Comparison of ENCODE assay signal across 8 cellular contexts in genomic region chr17:46818319-46818928, GRCh38. TPM values are rescaled to one million over a fixed set of nuclear protein-coding genes. Genes with fewer than 3 reads are reported as not detected.
DNase-seq lines count a peak whose midpoint lies in the region; ATAC-seq and TF ChIP-seq lines count a peak whose summit lies in the region.

WNT3 (minus strand) TSS chr17:46818692; CDS start chr17:46818597, 95 bp downstream.

- H3K27ac ChIP-seq in A673 (ENCODE audit: low read depth, low read length, poor library complexity, severe bottlenecking), result no peak within 1 kb of the TSS
- no peak within 1 kb of the TSS for H3K27ac ChIP-seq in trophoblast cell (ENCODE audit: low read depth, low read length)

- H3K27me3 ChIP-seq in A673 (replicated peaks; ENCODE audit: insufficient read depth, low read depth, low read length, poor library complexity), result peaks cover 28% of the 10 kb centered on the region
- peaks cover 28% of the 10 kb centered on the region for H3K27me3 ChIP-seq in trophoblast cell (ENCODE audit: insufficient read depth, low read length)

- H2AK5ac ChIP-seq in trophoblast cell (ENCODE audit: low read length), result peak within 1 kb of the TSS; percentile 44

- intact Hi-C loops in A673 (cut with micrococcal nuclease; ENCODE audit: unreplicated experiment), result no loop called here

- H3K4me1 Mint-ChIP-seq in endothelial cell (ENCODE audit: unreplicated experiment), result peaks cover 40% of the 10 kb centered on the region

- H3K36me3 ChIP-seq in A673 (ENCODE audit: insufficient read depth, low read length, poor library complexity, severe bottlenecking) (no peaks in the 10 kb centered on the region), trophoblast cell (ENCODE audit: control insufficient read depth in 1 of 2, insufficient read depth in 2 of 2, low read length in 2 of 2) (no peaks in the 10 kb centered on the region)

- H2BK120ac ChIP-seq in trophoblast cell (ENCODE audit: insufficient read depth, low read length, poor library complexity), result peak within 1 kb of the TSS; percentile 67

- no peak within 1 kb of the TSS for H3K23ac ChIP-seq in trophoblast cell (ENCODE audit: low read length)

- H3K4me2 ChIP-seq in trophoblast cell (ENCODE audit: low read length), result peak within 1 kb of the TSS; percentile 87

- H3K4me3 ChIP-seq in A673 (ENCODE audit: low read depth, low read length, poor library complexity, severe bottlenecking) (peak within 1 kb of the TSS; percentile 31), trophoblast cell (ENCODE audit: low read depth, low read length) (peak within 1 kb of the TSS; percentile 57)

- H2BK12ac ChIP-seq in trophoblast cell (ENCODE audit: low read length), result peak within 1 kb of the TSS; percentile 81

- H4K12ac ChIP-seq in trophoblast cell (ENCODE audit: low read depth, low read length), result peak within 1 kb of the TSS; percentile 22

- POLR2A ChIA-PET in A673 (lab: Charles Lee; ENCODE audit: low non-redundant PET), result no interaction called here

- peak; percentile 26 for DNase-seq in A673 (ENCODE audit: low spot score)
- DNase-seq in HuH-7 (ENCODE audit: low spot score), result peak; percentile 70
- DNase-seq in activated CD4-positive, alpha-beta T cell treated with anti-CD3 and anti-CD28 coated beads, Interleukin-2, amount 50 U/mL, for 1 hour, result peak; percentile 45
- DNase-seq in endothelial cell (ENCODE audit: low spot score), result peak; percentile 49
- DNase-seq in trophoblast cell, result no peak

- H3K4me3 Mint-ChIP-seq in endothelial cell (ENCODE audit: unreplicated experiment), result peak within 1 kb of the TSS; percentile 91

- ATAC-seq in HG03565 (IDR thresholded peaks at IDR 0.05; ENCODE audit: unreplicated experiment) (no peak), HG02759 (IDR thresholded peaks at IDR 0.05; ENCODE audit: unreplicated experiment) (no peak), GM21515 (IDR thresholded peaks at IDR 0.05; ENCODE audit: unreplicated experiment) (no peak)

- CTCF ChIA-PET in A673 (lab: Charles Lee), result no interaction called here

- peaks cover 3% of the 10 kb centered on the region for H3K79me2 ChIP-seq in trophoblast cell (ENCODE audit: control insufficient read depth, insufficient read depth, low read length, poor library complexity)

- H4K8ac ChIP-seq in trophoblast cell (ENCODE audit: low read depth, low read length), result peak within 1 kb of the TSS; percentile 67

- WGBS in trophoblast cell (ENCODE audit: extremely low coverage, insufficient coverage, insufficient read length), result no CpG with 5 or more reads among the region's 47 CpGs

- H3K9me3 Mint-ChIP-seq in endothelial cell (ENCODE audit: unreplicated experiment), result no peaks in the 10 kb centered on the region

- no TSS peak for BruUV-seq in A673 (replicated peaks; lab: Mats Ljungman, UMichigan)

- peaks cover 18% of the 10 kb centered on the region for H3K79me1 ChIP-seq in trophoblast cell (ENCODE audit: low read length)

- no peak within 1 kb of the TSS for H3K9ac ChIP-seq in trophoblast cell (ENCODE audit: low read length)

- H3K27me3 Mint-ChIP-seq in endothelial cell (ENCODE audit: unreplicated experiment), result peaks cover 10% of the 10 kb centered on the region

- H2AFZ ChIP-seq in trophoblast cell (ENCODE audit: insufficient read depth, low read length, poor library complexity), result peak within 1 kb of the TSS; percentile 62

- H2BK5ac ChIP-seq in trophoblast cell (ENCODE audit: low read depth, low read length, poor library complexity), result peak within 1 kb of the TSS; percentile 20

- H3K18ac ChIP-seq in trophoblast cell (ENCODE audit: low read length), result peak within 1 kb of the TSS; percentile 65

- peak within 1 kb of the TSS; percentile 52 for H3K27ac Mint-ChIP-seq in endothelial cell (ENCODE audit: unreplicated experiment)

- peak within 1 kb of the TSS; percentile 72 for H3K14ac ChIP-seq in trophoblast cell (ENCODE audit: low read length)

- H3K4me1 ChIP-seq in A673 (ENCODE audit: insufficient read depth, low read length, poor library complexity, severe bottlenecking) (no peaks in the 10 kb centered on the region), trophoblast cell (ENCODE audit: control insufficient read depth in 1 of 2, insufficient read depth in 2 of 2, low read length in 2 of 2) (peaks cover 56 to 58% of the 10 kb centered on the region in 2 experiments)

- TF ChIP-seq CTCF in A673 (conservative IDR thresholded peaks at IDR 0.05; ENCODE audit: low read depth, low read length) (no peak), endothelial cell (IDR thresholded peaks at IDR 0.05; ENCODE audit: unreplicated experiment) (no peak)

- peaks cover 4% of the 10 kb centered on the region for H3K36me3 Mint-ChIP-seq in endothelial cell (ENCODE audit: low read depth, unreplicated experiment)

- H4K91ac ChIP-seq in trophoblast cell (ENCODE audit: low read depth, low read length), result peak within 1 kb of the TSS; percentile 76

- peak within 1 kb of the TSS; percentile 66 for H3K4ac ChIP-seq in trophoblast cell (ENCODE audit: low read depth, low read length)

- H3K9me3 ChIP-seq in A673 (ENCODE audit: low read depth, low read length, poor library complexity, severe bottlenecking) (no peaks in the 10 kb centered on the region), trophoblast cell (ENCODE audit: insufficient read depth, low read depth, low read length) (peaks cover 9% of the 10 kb centered on the region)

RNA-seq across cellular contexts. Expression of gene WNT3, which starts in this region (rescaled TPM):
- total RNA-seq in A673 (2021), result 1.3 and 2.2 TPM in 2 replicates
- 14.4 TPM for total RNA-seq in endothelial cell (ENCODE audit: unreplicated experiment)
- polyA plus RNA-seq in trophoblast cell (2013), result 6.5 and 6.7 TPM in 2 replicates

Comparison
In these comparisons a context has a peak if more than half of its experiments do, and no peak if none do; other contexts are left out.
1. DNase-seq: peak in A673 (single experiment), HuH-7 (single experiment), activated CD4-positive, alpha-beta T cell treated with anti-CD3 and anti-CD28 coated beads, Interleukin-2, amount 50 U/mL, for 1 hour (single experiment) and endothelial cell (single experiment); none in trophoblast cell (0 of 2).